In genomic region chr17:15896277-15896676, GRCh38 we compare ENCODE assay signal across 25 cellular contexts. TPM values are rescaled to one million over a fixed set of nuclear protein-coding genes. Genes with fewer than 3 reads are reported as not detected.
DNase-seq lines count a peak whose midpoint lies in the region; ATAC-seq and TF ChIP-seq lines count a peak whose summit lies in the region.
"Had no signal": no experiment of that assay in that cellular context is flagged by ENCODE, and none has a peak within 500 bp of the region (broad histone marks: within the 10 kb centered on the region; RNA-seq: fewer than 3 reads in every experiment).

No MANE protein-coding gene starts in this region.

- no peaks in the 10 kb centered on the region for H3K36me3 ChIP-seq in CD8-positive, alpha-beta T cell (ENCODE audit: insufficient read depth, low read length)
- H3K36me3 ChIP-seq in body of pancreas (replicated peaks in 1 of 2; ENCODE audit: insufficient read depth in 1 of 2, low read depth in 2 of 2): no peaks in the 10 kb centered on the region
- H3K36me3 ChIP-seq in right atrium auricular region: no peaks in the 10 kb centered on the region
- H3K36me3 ChIP-seq: SJSA1 had no signal

- WGBS in body of pancreas, 2 donors: 86 to 100% methylated on average over 1 of the region's 1 CpG

- H3K36me3 Mint-ChIP-seq in activated naive CD4-positive, alpha-beta T cell treated with anti-CD3 and anti-CD28 coated beads, Interleukin-2, amount 50 U/mL, for 72 hours: peaks cover 6 to 12% of the 10 kb centered on the region in 2 donors
- peaks cover 2% of the 10 kb centered on the region for H3K36me3 Mint-ChIP-seq in CD8-positive, alpha-beta T cell

- POLR2A ChIA-PET in CD8-positive, alpha-beta T cell (lab: Charles Lee): interaction anchor here (1.5 kb wide), 1 partner anchor 103 kb away, joined by 4 read pairs; the partner anchor contains the start of genes TTC19 and ZSWIM7

- no peak for TF ChIP-seq POLR2A in body of pancreas (IDR thresholded peaks at IDR 0.05)

- H3K27me3 Mint-ChIP-seq in CD8-positive, alpha-beta T cell (ENCODE audit: low read depth): no peaks in the 10 kb centered on the region

- peak overlapping the region; percentile 72 to 85 for H3K27ac Mint-ChIP-seq in activated naive CD4-positive, alpha-beta T cell treated with anti-CD3 and anti-CD28 coated beads, Interleukin-2, amount 50 U/mL, for 72 hours
- peak overlapping the region; percentile 58 for H3K27ac Mint-ChIP-seq in CD8-positive, alpha-beta T cell

- H3K4me1 Mint-ChIP-seq in CD8-positive, alpha-beta T cell (ENCODE audit: low read depth): peaks cover 18% of the 10 kb centered on the region

- peaks cover 7% of the 10 kb centered on the region for H3K4me1 ChIP-seq in CD8-positive, alpha-beta T cell (ENCODE audit: insufficient read depth, low read length)
- H3K4me1 ChIP-seq in body of pancreas: peaks cover 51% of the 10 kb centered on the region
- H3K4me1 ChIP-seq in right atrium auricular region: peaks cover 0 to 5% of the 10 kb centered on the region in 2 donors
- H3K4me1 ChIP-seq: SJSA1 had no signal

- H3K27me3 ChIP-seq in CD8-positive, alpha-beta T cell (ENCODE audit: insufficient read depth, low read length): no peaks in the 10 kb centered on the region
- H3K27me3 ChIP-seq in body of pancreas (no peaks in the 10 kb centered on the region), right atrium auricular region (no peaks in the 10 kb centered on the region)
- H3K27me3 ChIP-seq: SJSA1 had no signal

- CTCF ChIA-PET in CD8-positive, alpha-beta T cell (lab: Charles Lee): interaction anchor here (0.6 kb wide), 1 partner anchor 14 kb away, joined by 3 read pairs; no protein-coding TSS in a partner anchor

- no peak for DNase-seq in activated naive CD4-positive, alpha-beta T cell treated with anti-CD3 and anti-CD28 coated beads, Interleukin-2, amount 50 U/mL, for 72 hours (ENCODE audit: low spot score in 2 of 2)
- no peak for DNase-seq in activated naive CD4-positive, alpha-beta T cell treated with anti-CD3 and anti-CD28 coated beads, Interleukin-2, amount 50 U/mL, for 16 hours
- DNase-seq in CD8-positive, alpha-beta T cell: no peak
- no peak for DNase-seq in body of pancreas
- no peak for DNase-seq in right atrium auricular region (ENCODE audit: low spot score)
- DNase-seq: AML-193, C1 segment of cervical spinal cord, DMS153, DND-41, GM23248, H7, Karpas-422, NCI-H1092 treated with DMSO at 0.1 percent for 48 hours, NCI-H1436 treated with DMSO at 0.1 percent for 48 hours, NCI-H187 treated with DMSO at 0.1 percent for 48 hours, NCI-H2107, NCI-H524 treated with DMSO at 0.1 percent for 48 hours, NCI-H774, Right ventricle myocardium superior, RPMI8226 had no signal

- H3K27ac ChIP-seq in CD8-positive, alpha-beta T cell (ENCODE audit: low read depth, low read length): no peak overlapping the region
- H3K27ac ChIP-seq in body of pancreas: peak overlapping the region in 3 of 4 donors; percentile 3 to 85 (median 57)
- H3K27ac ChIP-seq in right atrium auricular region: no peak overlapping the region
- H3K27ac ChIP-seq: GM23248, SJSA1 had no signal

- H3K9me3 ChIP-seq in CD8-positive, alpha-beta T cell (ENCODE audit: low read length): no peaks in the 10 kb centered on the region
- H3K9me3 ChIP-seq in body of pancreas (no peaks in the 10 kb centered on the region), right atrium auricular region (no peaks in the 10 kb centered on the region)
- H3K9me3 ChIP-seq: SJSA1 had no signal

- no peak overlapping the region for H3K4me3 Mint-ChIP-seq in CD8-positive, alpha-beta T cell

- peaks cover 0 to 20% of the 10 kb centered on the region in 2 donors for H3K9me3 Mint-ChIP-seq in activated naive CD4-positive, alpha-beta T cell treated with anti-CD3 and anti-CD28 coated beads, Interleukin-2, amount 50 U/mL, for 72 hours
- H3K9me3 Mint-ChIP-seq in CD8-positive, alpha-beta T cell: peaks cover 3% of the 10 kb centered on the region

- no peak overlapping the region for H3K4me3 ChIP-seq in CD8-positive, alpha-beta T cell (ENCODE audit: low read depth, low read length)
- H3K4me3 ChIP-seq in body of pancreas: no peak overlapping the region
- H3K4me3 ChIP-seq in right atrium auricular region: no peak overlapping the region
- H3K4me3 ChIP-seq: A549, GM23248, SJSA1 had no signal

- intact Hi-C loops in CD8-positive, alpha-beta T cell (cut with DNase I, micrococcal nuclease): no loop called here
- intact Hi-C loops in body of pancreas (cut with DNase I): no loop called here

- ATAC-seq in activated naive CD4-positive, alpha-beta T cell treated with anti-CD3 and anti-CD28 coated beads, Interleukin-2, amount 50 U/mL, for 72 hours: no peak
- no peak for ATAC-seq in CD8-positive, alpha-beta T cell
- ATAC-seq in body of pancreas (no peak), HG03135 (IDR thresholded peaks at IDR 0.05; ENCODE audit: unreplicated experiment) (no peak), GM19452 (IDR thresholded peaks at IDR 0.05; ENCODE audit: unreplicated experiment) (no peak)
- ATAC-seq: A549, HepG2 had no signal

- no peak for TF ChIP-seq CTCF in CD8-positive, alpha-beta T cell (IDR thresholded peaks at IDR 0.05)
- TF ChIP-seq CTCF in body of pancreas (IDR thresholded peaks at IDR 0.05) (no peak), right atrium auricular region (IDR thresholded peaks at IDR 0.05) (no peak)

RNA-seq across cellular contexts. Expression of gene ADORA2B, which starts 48.7 kb away (rescaled TPM):
- 1 to 10 TPM in 1 of 2 donors, under 1 TPM in 1; 0.30 to 4.7 TPM for total RNA-seq in activated naive CD4-positive, alpha-beta T cell treated with anti-CD3 and anti-CD28 coated beads, Interleukin-2, amount 50 U/mL, for 72 hours
- not detected for total RNA-seq in CD8-positive, alpha-beta T cell
- 1 to 10 TPM; 1.3 to 1.8 TPM for total RNA-seq in body of pancreas
- total RNA-seq in right atrium auricular region: 1 to 10 TPM in 1 of 2 donors, under 1 TPM in 1; 0.59 to 1.0 TPM

Comparison
In these comparisons a context has a peak if more than half of its experiments do, and no peak if none do; other contexts are left out.
1. H3K27ac ChIP-seq: peak in body of pancreas (3 of 4); none in CD8-positive, alpha-beta T cell (single experiment) and right atrium auricular region (0 of 2).